22 cellular contexts compared by ENCODE assay signal in genomic region chr15:69824075-69824876, GRCh38.
DNase-seq lines count a peak whose midpoint lies in the region; FAIRE-seq and TF ChIP-seq lines count a peak whose summit lies in the region.
"Had no signal": no experiment of that assay in that cellular context is flagged by ENCODE, and none has a peak within 500 bp of the region (broad histone marks: within the 10 kb centered on the region; RNA-seq: fewer than 3 reads in every experiment).

No MANE protein-coding gene starts in this region.

- DNase-seq in BE2C (peak; percentile 37), NCI-H1436 (lab: John Stamatoyannopoulos, UW) (peak; percentile 11), astrocyte (ENCODE audit: low read depth) (no peak), progenitor cell of endocrine pancreas (ENCODE audit: low spot score, unreplicated experiment) (no peak), HPDE6-E6E7 (ENCODE audit: extremely low spot score) (no peak), substantia nigra (lab: John Stamatoyannopoulos, UW) (no peak)
- no peak for DNase-seq in activated T-cell treated with anti-CD3 and anti-CD28 coated beads, Interleukin-2, amount 50 U/mL, for 48 hours
- DNase-seq in activated CD4-positive, alpha-beta T cell treated with anti-CD3 and anti-CD28 coated beads, Interleukin-2, amount 10 ng/mL, durations not matched to agents 24 days and 14 days: no peak
- DNase-seq: ACHN; C1 segment of cervical spinal cord; CD8-positive, alpha-beta T cell; GDM1; GM23248; H9; NCI-H1105 treated with DMSO at 0.1 percent for 48 hours; NCI-H2029; NCI-H446 treated with DMSO at 0.1 percent for 48 hours; NK-92 treated with Interleukin-12 subunit alpha and Interleukin-12 subunit beta, amount 100 ng/mL, for 24 hours; SIG-M5; T-helper 1 cell had no signal

- H3K36me3 Mint-ChIP-seq in astrocyte (ENCODE audit: low read depth, unreplicated experiment) (no peaks in the 10 kb centered on the region), progenitor cell of endocrine pancreas (ENCODE audit: insufficient read depth) (no peaks in the 10 kb centered on the region)
- no peaks in the 10 kb centered on the region for H3K36me3 Mint-ChIP-seq in activated CD4-positive, alpha-beta T cell treated with anti-CD3 and anti-CD28 coated beads, Interleukin-2, amount 10 ng/mL, durations not matched to agents 24 days and 14 days (ENCODE audit: low read depth)
- H3K36me3 Mint-ChIP-seq: CD8-positive, alpha-beta T cell; IgD-negative memory B cell had no signal

- no peaks in the 10 kb centered on the region for H4K20me1 ChIP-seq in astrocyte (ENCODE audit: insufficient read depth, low read length)

- H3K27me3 ChIP-seq in BE2C (no peaks in the 10 kb centered on the region), astrocyte (ENCODE audit: insufficient read depth, low read length) (peaks cover 15% of the 10 kb centered on the region)

- H3K4me3 Mint-ChIP-seq in astrocyte (ENCODE audit: unreplicated experiment) (no peak overlapping the region), progenitor cell of endocrine pancreas (ENCODE audit: low read depth) (no peak overlapping the region)
- no peak overlapping the region for H3K4me3 Mint-ChIP-seq in activated CD4-positive, alpha-beta T cell treated with anti-CD3 and anti-CD28 coated beads, Interleukin-2, amount 10 ng/mL, durations not matched to agents 24 days and 14 days
- H3K4me3 Mint-ChIP-seq: CD8-positive, alpha-beta T cell; H9; IgD-negative memory B cell had no signal

- no peak overlapping the region for H2AFZ ChIP-seq in astrocyte (ENCODE audit: low read depth, low read length)
- H2AFZ ChIP-seq: GM23248 had no signal

- H3K9me3 ChIP-seq in BE2C: no peaks in the 10 kb centered on the region
- no peaks in the 10 kb centered on the region for H3K9me3 ChIP-seq in astrocyte (ENCODE audit: insufficient read depth, low read depth, low read length)

- H3K4me3 ChIP-seq in BE2C (ENCODE audit: low read depth, low read length): no peak overlapping the region
- no peak overlapping the region for H3K4me3 ChIP-seq in astrocyte (ENCODE audit: insufficient read depth, low read depth, low read length)
- H3K4me3 ChIP-seq: GM23248 had no signal

- H3K27ac ChIP-seq in astrocyte (ENCODE audit: low read depth, low read length): no peak overlapping the region
- no peak overlapping the region for H3K27ac ChIP-seq in substantia nigra (ENCODE audit: low read depth, low read length, poor library complexity, severe bottlenecking)
- H3K27ac ChIP-seq: GM23248 had no signal

- H3K4me1 ChIP-seq in BE2C: peaks cover 23% of the 10 kb centered on the region
- H3K4me1 ChIP-seq in astrocyte (ENCODE audit: insufficient read depth, low read length): peaks cover 15% of the 10 kb centered on the region

- no peak overlapping the region for H3K4me2 ChIP-seq in astrocyte (ENCODE audit: low read length)

- H3K27ac Mint-ChIP-seq in astrocyte (ENCODE audit: unreplicated experiment) (no peak overlapping the region), progenitor cell of endocrine pancreas (peak overlapping the region; percentile 39)
- no peak overlapping the region for H3K27ac Mint-ChIP-seq in activated CD4-positive, alpha-beta T cell treated with anti-CD3 and anti-CD28 coated beads, Interleukin-2, amount 10 ng/mL, durations not matched to agents 24 days and 14 days
- H3K27ac Mint-ChIP-seq: CD8-positive, alpha-beta T cell; H9; IgD-negative memory B cell had no signal

- H3K4me1 Mint-ChIP-seq in astrocyte (ENCODE audit: low read depth, unreplicated experiment) (peaks cover 15% of the 10 kb centered on the region), progenitor cell of endocrine pancreas (ENCODE audit: low read depth) (peaks cover 8% of the 10 kb centered on the region)
- H3K4me1 Mint-ChIP-seq in activated CD4-positive, alpha-beta T cell treated with anti-CD3 and anti-CD28 coated beads, Interleukin-2, amount 10 ng/mL, durations not matched to agents 24 days and 14 days: no peaks in the 10 kb centered on the region

- H3K79me2 ChIP-seq in astrocyte (ENCODE audit: insufficient read depth, low read length): no peaks in the 10 kb centered on the region

- H3K27me3 Mint-ChIP-seq in astrocyte (ENCODE audit: low read depth, unreplicated experiment): peaks cover 48% of the 10 kb centered on the region
- H3K27me3 Mint-ChIP-seq in progenitor cell of endocrine pancreas: peaks cover 62% of the 10 kb centered on the region
- peaks cover 25% of the 10 kb centered on the region for H3K27me3 Mint-ChIP-seq in activated CD4-positive, alpha-beta T cell treated with anti-CD3 and anti-CD28 coated beads, Interleukin-2, amount 10 ng/mL, durations not matched to agents 24 days and 14 days

- intact Hi-C loops in activated CD4-positive, alpha-beta T cell treated with anti-CD3 and anti-CD28 coated beads, Interleukin-2, amount 10 ng/mL, durations not matched to agents 24 days and 14 days (cut with micrococcal nuclease): no loop called here

- peak; percentile 5 for FAIRE-seq in astrocyte (lab: Jason Lieb, UNC)
- FAIRE-seq: GM18507 had no signal

- H3K36me3 ChIP-seq in BE2C (no peaks in the 10 kb centered on the region), astrocyte (ENCODE audit: insufficient read depth, low read length) (no peaks in the 10 kb centered on the region)

- no peak for TF ChIP-seq CTCF in BE2C (IDR thresholded peaks at IDR 0.05; ENCODE audit: low read depth, low read length)
- no peak for TF ChIP-seq CTCF in astrocyte (IDR thresholded peaks at IDR 0.05; ENCODE audit: insufficient read depth, low read depth, low read length)
- no peak for TF ChIP-seq CTCF in progenitor cell of endocrine pancreas (IDR thresholded peaks at IDR 0.05; ENCODE audit: unreplicated experiment)

- no peaks in the 10 kb centered on the region for H3K9me3 Mint-ChIP-seq in astrocyte (ENCODE audit: unreplicated experiment)
- H3K9me3 Mint-ChIP-seq in progenitor cell of endocrine pancreas (ENCODE audit: low read depth): no peaks in the 10 kb centered on the region
- no peaks in the 10 kb centered on the region for H3K9me3 Mint-ChIP-seq in activated CD4-positive, alpha-beta T cell treated with anti-CD3 and anti-CD28 coated beads, Interleukin-2, amount 10 ng/mL, durations not matched to agents 24 days and 14 days
- H3K9me3 Mint-ChIP-seq: CD8-positive, alpha-beta T cell; H9; IgD-negative memory B cell had no signal

- H3K9ac ChIP-seq in astrocyte (ENCODE audit: low read length): no peak overlapping the region
- H3K9ac ChIP-seq: GM23248 had no signal

Comparison
In these comparisons a context has a peak if more than half of its experiments do, and no peak if none do; other contexts are left out.
1. DNase-seq: peak in BE2C (single experiment) and NCI-H1436 (single experiment); none in astrocyte (single experiment), progenitor cell of endocrine pancreas (single experiment), HPDE6-E6E7 (single experiment), activated T-cell treated with anti-CD3 and anti-CD28 coated beads, Interleukin-2, amount 50 U/mL, for 48 hours (0 of 2), substantia nigra (0 of 49) and activated CD4-positive, alpha-beta T cell treated with anti-CD3 and anti-CD28 coated beads, Interleukin-2, amount 10 ng/mL, durations not matched to agents 24 days and 14 days (single experiment).